In genomic region chr19:44142014-44142523, GRCh38 we compare ENCODE assay signal across 8 cellular contexts. TPM values are rescaled to one million over a fixed set of nuclear protein-coding genes. Genes with fewer than 3 reads are reported as not detected.
A peak's percentile ranks its signal among the peaks of the same experiment; 100 is the strongest.
DNase-seq lines count a peak whose midpoint lies in the region; TF ChIP-seq lines count a peak whose summit lies in the region.

No MANE protein-coding gene starts in this region.

- H3K27me3 ChIP-seq in ascending aorta = no peaks in the 10 kb centered on the region

- DNase-seq in EL (peak; percentile 37), HuH-7.5 (ENCODE audit: low spot score) (peak; percentile 28), ascending aorta (ENCODE audit: low spot score in 2 of 2) (no peak), inferior parietal cortex (ENCODE audit: extremely low spot score) (peak; percentile 19), foreskin melanocyte (no peak), retina (no peak), NCI-H446 treated with DMSO at 0.1 percent for 48 hours (lab: John Stamatoyannopoulos, UW) (no peak)
- peak; percentile 29 for DNase-seq in stimulated activated CD8-positive, alpha-beta memory T cell treated with anti-CD3 and anti-CD28 coated beads, Interleukin-4, amount 100 ng/mL, for 48 hours

- H3K9me3 ChIP-seq in ascending aorta = peaks cover 0 to 8% of the 10 kb centered on the region in 2 donors

- peaks cover 0 to 10% of the 10 kb centered on the region in 2 donors for H3K4me1 ChIP-seq in ascending aorta

- peak overlapping the region; percentile 69 to 96 for H3K4me3 ChIP-seq in ascending aorta

- TF ChIP-seq CTCF in ascending aorta (IDR thresholded peaks at IDR 0.05) = no peak

- intact Hi-C loops in ascending aorta (cut with DNase I) = no loop called here

- H3K27ac ChIP-seq in ascending aorta = peak overlapping the region; percentile 59 to 80

- H3K36me3 ChIP-seq in ascending aorta = peaks cover 20 to 28% of the 10 kb centered on the region in 2 donors

RNA-seq across cellular contexts. Expression of gene ZNF234, which starts 0.7 kb away (rescaled TPM):
- total RNA-seq in ascending aorta = 7.9 TPM

RNA-seq across cellular contexts. Expression of gene ZNF226, which starts 22.8 kb away (rescaled TPM):
- 4.7 TPM for total RNA-seq in ascending aorta

RNA-seq across cellular contexts. Expression of gene ZNF225, which starts 28.9 kb away (rescaled TPM):
- total RNA-seq in ascending aorta = 3.3 TPM

RNA-seq across cellular contexts. Expression of gene ZNF224, which starts 47.9 kb away (rescaled TPM):
- 119 TPM for total RNA-seq in ascending aorta

Comparison
In these comparisons a context has a peak if more than half of its experiments do, and no peak if none do; other contexts are left out.
1. DNase-seq: peak in EL (single experiment), HuH-7.5 (single experiment), inferior parietal cortex (single experiment) and stimulated activated CD8-positive, alpha-beta memory T cell treated with anti-CD3 and anti-CD28 coated beads, Interleukin-4, amount 100 ng/mL, for 48 hours (single experiment); none in ascending aorta (0 of 2), foreskin melanocyte (single experiment), retina (single experiment) and NCI-H446 treated with DMSO at 0.1 percent for 48 hours (single experiment).